8 cellular contexts compared by ENCODE assay signal in genomic region chr5:163505475-163506457, GRCh38. TPM values are rescaled to one million over a fixed set of nuclear protein-coding genes. Genes with fewer than 3 reads are reported as not detected.
DNase-seq lines count a peak whose midpoint lies in the region; ATAC-seq and TF ChIP-seq lines count a peak whose summit lies in the region.

MAT2B (plus strand) TSS chr5:163505619; CDS start chr5:163505687, 68 bp downstream.

- dilution Hi-C loops in mammary epithelial cell (cut with HindIII; ENCODE audit: low sequenced_read_pairs), result loop anchor here (5.0 kb wide), 1 partner anchor 48 kb away; no protein-coding TSS in a partner anchor

- H3K27ac ChIP-seq in WERI-Rb-1 (peak within 1 kb of the TSS; percentile 91), mammary epithelial cell (ENCODE audit: insufficient read depth, low read depth, low read length) (peak within 1 kb of the TSS; percentile 95), smooth muscle cell (ENCODE audit: low read depth) (peak within 1 kb of the TSS; percentile 94)

- H3F3A ChIP-seq in smooth muscle cell (ENCODE audit: low read depth), result peaks cover 29% of the 10 kb centered on the region

- H3K27me3 ChIP-seq in WERI-Rb-1 (ENCODE audit: insufficient read depth, low read depth, severe bottlenecking) (no peaks in the 10 kb centered on the region), mammary epithelial cell (ENCODE audit: insufficient read depth, low read length) (no peaks in the 10 kb centered on the region), smooth muscle cell (ENCODE audit: low read depth) (no peaks in the 10 kb centered on the region)

- CTCF ChIA-PET in mammary epithelial cell (lab: Charles Lee; ENCODE audit: low non-redundant PET), result interaction anchor here (0.6 kb wide), 1 partner anchor 16 kb away, joined by 3 read pairs; no protein-coding TSS in a partner anchor

- peak within 1 kb of the TSS; percentile 98 for H3K4me2 ChIP-seq in mammary epithelial cell (ENCODE audit: insufficient read depth, low read depth, low read length)
- H3K4me2 ChIP-seq in smooth muscle cell, result peak within 1 kb of the TSS; percentile 94

- H3K9me3 ChIP-seq in WERI-Rb-1 (ENCODE audit: severe bottlenecking), result no peaks in the 10 kb centered on the region
- no peaks in the 10 kb centered on the region for H3K9me3 ChIP-seq in mammary epithelial cell (replicated peaks; ENCODE audit: insufficient read depth, low read length)
- H3K9me3 ChIP-seq in smooth muscle cell (replicated peaks; ENCODE audit: low read depth), result no peaks in the 10 kb centered on the region

- peaks cover 47% of the 10 kb centered on the region for H3K79me2 ChIP-seq in mammary epithelial cell (ENCODE audit: insufficient read depth, low read length)
- peaks cover 48% of the 10 kb centered on the region for H3K79me2 ChIP-seq in smooth muscle cell (ENCODE audit: low read depth)

- H3K4me1 ChIP-seq in mammary epithelial cell (ENCODE audit: insufficient read depth, low read length), result peaks cover 14% of the 10 kb centered on the region
- peaks cover 55% of the 10 kb centered on the region for H3K4me1 ChIP-seq in smooth muscle cell (ENCODE audit: low read depth)

- 2% methylated on average over 33 of the region's 68 CpGs for WGBS in mammary epithelial cell (ENCODE audit: low coverage, missing lambda C conversion rate)
- 2% methylated on average over 48 of the region's 68 CpGs for whole genome bisulfite sequencing in smooth muscle cell (ENCODE audit: low lambda C conversion rate)

- H2AFZ ChIP-seq in mammary epithelial cell (ENCODE audit: low read depth, low read length) (peak within 1 kb of the TSS; percentile 97), smooth muscle cell (ENCODE audit: low read depth) (peak within 1 kb of the TSS; percentile 93)

- peak; percentile 92 for ATAC-seq in GM18907 (IDR thresholded peaks at IDR 0.05; ENCODE audit: unreplicated experiment)
- peak; percentile 93 for ATAC-seq in HG03159 (IDR thresholded peaks at IDR 0.05; ENCODE audit: unreplicated experiment)

- no peaks in the 10 kb centered on the region for H4K20me1 ChIP-seq in mammary epithelial cell (ENCODE audit: insufficient read depth, low read length)
- peaks cover 48% of the 10 kb centered on the region for H4K20me1 ChIP-seq in smooth muscle cell (ENCODE audit: low read depth)

- DNase-seq in AG08395 (ENCODE audit: low spot score), result peak; percentile 93
- DNase-seq in NCI-H2227 (lab: John Stamatoyannopoulos, UW; ENCODE audit: unreplicated experiment), result peak; percentile 93
- DNase-seq in WERI-Rb-1, result peak; percentile 96
- DNase-seq in mammary epithelial cell, result peak; percentile 95
- DNase-seq in iPS-NIHi11 (ENCODE audit: low spot score), result peak; percentile 98
- DNase-seq in smooth muscle cell (lab: John Stamatoyannopoulos, UW; ENCODE audit: unreplicated experiment), result peak; percentile 84

- intact Hi-C loops in mammary epithelial cell (cut with micrococcal nuclease), result no loop called here

- TF ChIP-seq CTCF in WERI-Rb-1 (IDR thresholded peaks at IDR 0.05; ENCODE audit: low read depth, low read length), result peak; percentile 58
- peak; percentile 17 to 48 for TF ChIP-seq CTCF in mammary epithelial cell (conservative IDR thresholded peaks at IDR 0.05 in 1 of 2, IDR thresholded peaks at IDR 0.05 in 1 of 2; ENCODE audit: extremely low read depth in 1 of 2, insufficient read depth in 1 of 2, low read depth in 1 of 2, low read length in 2 of 2)
- TF ChIP-seq CTCF in smooth muscle cell (IDR thresholded peaks at IDR 0.05; ENCODE audit: borderline replicate concordance, insufficient read depth, poor library complexity, severe bottlenecking), result peak; percentile 35

- H3K9ac ChIP-seq in mammary epithelial cell (ENCODE audit: insufficient read depth, low read length) (peak within 1 kb of the TSS; percentile 97), smooth muscle cell (ENCODE audit: low read depth) (peak within 1 kb of the TSS; percentile 93)

- peaks cover 3% of the 10 kb centered on the region; the same call in 1 of the 2 replicates for H3K36me3 ChIP-seq in WERI-Rb-1
- H3K36me3 ChIP-seq in mammary epithelial cell (ENCODE audit: insufficient read depth, low read length), result no peaks in the 10 kb centered on the region
- no peaks in the 10 kb centered on the region for H3K36me3 ChIP-seq in smooth muscle cell (ENCODE audit: low read depth)

- H3K4me3 ChIP-seq in WERI-Rb-1 (ENCODE audit: low read depth, low read length) (peak within 1 kb of the TSS; percentile 86), mammary epithelial cell (replicated peaks in 1 of 3; ENCODE audit: insufficient read depth in 1 of 3, low read depth in 2 of 3, low read length in 3 of 3) (peak within 1 kb of the TSS; percentile 65 to 95 (median 76)), smooth muscle cell (peak within 1 kb of the TSS; percentile 74)

- TSS peak; percentile 29 for BruUV-seq in mammary epithelial cell (replicated peaks; lab: Mats Ljungman, UMichigan)

- in situ Hi-C loops in mammary epithelial cell (cut with MboI; ENCODE audit: low sequenced_read_pairs in 2 of 2), result no loop called here

RNA-seq across cellular contexts. Expression of gene MAT2B, which starts in this region (rescaled TPM):
- 10 to 100 TPM; 46.1 to 49.2 TPM for total RNA-seq in mammary epithelial cell
- polyA plus RNA-seq in mammary epithelial cell, result 34.0 TPM
- polyA minus RNA-seq in mammary epithelial cell, result 20.4 TPM
- 63.2 and 64.8 TPM in 2 replicates for total RNA-seq in smooth muscle cell
- polyA plus RNA-seq in smooth muscle cell, result 41.0 and 43.3 TPM in 2 replicates

Comparison
In these comparisons a context has a peak if more than half of its experiments do, and no peak if none do; other contexts are left out.
1. Peak in every context shown above with its lines: DNase-seq, ATAC-seq, H3K4me3 ChIP-seq and H3K27ac ChIP-seq.